17 cellular contexts compared by ENCODE assay signal in the genomic region with DNA sequence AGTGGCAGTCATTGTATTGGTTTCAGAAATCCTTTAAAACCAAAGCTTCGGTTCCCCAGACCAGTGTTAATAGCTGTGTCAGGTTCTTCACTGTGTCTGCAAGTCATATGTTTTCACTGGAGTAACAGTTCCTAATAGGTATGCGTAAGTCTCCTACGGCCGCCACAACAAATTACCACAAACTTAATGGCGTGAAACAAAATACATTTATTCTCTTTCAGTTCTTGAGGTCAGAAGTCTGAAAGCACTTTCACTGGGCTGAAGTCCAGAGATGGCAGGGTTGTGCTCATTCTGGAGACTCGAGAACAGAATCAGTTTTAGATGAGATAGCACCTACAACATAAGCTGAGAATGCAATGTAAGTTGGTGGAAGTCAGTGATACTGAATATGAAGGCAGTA.
DNase-seq lines count a peak whose midpoint lies in the region; ATAC-seq and TF ChIP-seq lines count a peak whose summit lies in the region.
"Had no signal": no experiment of that assay in that cellular context is flagged by ENCODE, and none has a peak within 500 bp of the region (broad histone marks: within the 10 kb centered on the region; RNA-seq: fewer than 3 reads in every experiment).

No MANE protein-coding gene starts in this region.

- DNase-seq in astrocyte of the cerebellum (ENCODE audit: low read depth): peak; percentile 9
- DNase-seq in kidney tubule cell (ENCODE audit: low spot score): peak; percentile 77
- DNase-seq in stimulated activated naive CD4-positive, alpha-beta T cell (lab: John Stamatoyannopoulos, UW): no peak
- no peak for DNase-seq in T-helper 2 cell treated with Interferon-gamma antibody and Interleukin-4, amounts not matched to agents 5 μg/mL and 100 μg/mL, for 36 hours (ENCODE audit: low spot score)
- DNase-seq: CD4-positive, CD25-positive, alpha-beta regulatory T cell; GDM1; Karpas-422; MV-4-11; NCI-H1694 treated with DMSO at 0.1 percent for 48 hours; NCI-H2081 treated with DMSO at 0.1 percent for 48 hours; NCI-H2171 treated with DMSO at 0.1 percent for 48 hours; NCI-H526; Right ventricle myocardium superior had no signal

- H3K36me3 Mint-ChIP-seq in T-helper 2 cell treated with Interferon-gamma antibody and Interleukin-4, amounts not matched to agents 5 μg/mL and 100 μg/mL, for 36 hours (ENCODE audit: low read depth): no peaks in the 10 kb centered on the region
- H3K36me3 Mint-ChIP-seq: CD4-positive, CD25-positive, alpha-beta regulatory T cell had no signal

- in situ Hi-C loops in astrocyte of the cerebellum (cut with HindIII; ENCODE audit: low sequenced_read_pairs): no loop called here

- H3K27me3 Mint-ChIP-seq in T-helper 2 cell treated with Interferon-gamma antibody and Interleukin-4, amounts not matched to agents 5 μg/mL and 100 μg/mL, for 36 hours (ENCODE audit: low read depth): no peaks in the 10 kb centered on the region

- no peaks in the 10 kb centered on the region for H3K4me1 Mint-ChIP-seq in T-helper 2 cell treated with Interferon-gamma antibody and Interleukin-4, amounts not matched to agents 5 μg/mL and 100 μg/mL, for 36 hours (ENCODE audit: low read depth)
- H3K4me1 Mint-ChIP-seq: CD4-positive, CD25-positive, alpha-beta regulatory T cell had no signal

- no peak for TF ChIP-seq CTCF in astrocyte of the cerebellum (IDR thresholded peaks at IDR 0.05; ENCODE audit: low read depth, low read length, missing control alignments)

- H3K4me3 ChIP-seq in astrocyte of the cerebellum (ENCODE audit: low read depth, low read length): no peak overlapping the region

- H3K4me3 Mint-ChIP-seq in T-helper 2 cell treated with Interferon-gamma antibody and Interleukin-4, amounts not matched to agents 5 μg/mL and 100 μg/mL, for 36 hours: no peak overlapping the region
- H3K4me3 Mint-ChIP-seq: CD4-positive, CD25-positive, alpha-beta regulatory T cell had no signal

- H3K9me3 Mint-ChIP-seq in T-helper 2 cell treated with Interferon-gamma antibody and Interleukin-4, amounts not matched to agents 5 μg/mL and 100 μg/mL, for 36 hours: no peaks in the 10 kb centered on the region

- no peak overlapping the region for H3K27ac Mint-ChIP-seq in T-helper 2 cell treated with Interferon-gamma antibody and Interleukin-4, amounts not matched to agents 5 μg/mL and 100 μg/mL, for 36 hours

- peak; percentile 78 for ATAC-seq in GM19463 (IDR thresholded peaks at IDR 0.05; ENCODE audit: unreplicated experiment)
- ATAC-seq in HG03432 (IDR thresholded peaks at IDR 0.05; ENCODE audit: unreplicated experiment): no peak
- no peak for ATAC-seq in esophagus mucosa
- ATAC-seq: HCT116 had no signal

Comparison
In these comparisons a context has a peak if more than half of its experiments do, and no peak if none do; other contexts are left out.
1. DNase-seq: peak in astrocyte of the cerebellum (single experiment) and kidney tubule cell (single experiment); none in stimulated activated naive CD4-positive, alpha-beta T cell (0 of 6) and T-helper 2 cell treated with Interferon-gamma antibody and Interleukin-4, amounts not matched to agents 5 μg/mL and 100 μg/mL, for 36 hours (single experiment).